28 cellular contexts compared by ENCODE assay signal in genomic region chr15:97037080-97037479, GRCh38.
"Had no signal": no experiment of that assay in that cellular context is flagged by ENCODE, and none has a peak within 500 bp of the region (broad histone marks: within the 10 kb centered on the region; RNA-seq: fewer than 3 reads in every experiment).

No MANE protein-coding gene starts in this region.

- H3K36me3 Mint-ChIP-seq: activated CD4-positive, alpha-beta memory T cell treated with anti-CD3 and anti-CD28 coated beads for 36 hours; activated naive CD4-positive, alpha-beta T cell treated with anti-CD3 and anti-CD28 coated beads, Interleukin-2, amount 50 U/mL, for 72 hours; mesothelial cell of epicardium; naive thymus-derived CD4-positive, alpha-beta T cell had no signal

- H3K79me2 ChIP-seq: hepatocyte had no signal

- H3K9me3 Mint-ChIP-seq: activated CD4-positive, alpha-beta T cell treated with anti-CD3 and anti-CD28 coated beads, Interleukin-2, amount 10 ng/mL, durations not matched to agents 24 days and 14 days had no signal

- H3K36me3 ChIP-seq: breast epithelium, gastroesophageal sphincter, spleen, suprapubic skin, tibial artery, WERI-Rb-1 had no signal

- H3K27ac ChIP-seq: breast epithelium, gastroesophageal sphincter, hepatocyte, spleen, suprapubic skin, tibial artery, WERI-Rb-1 had no signal

- H3K9me3 ChIP-seq: breast epithelium, gastroesophageal sphincter, tibial artery had no signal

- H3K27me3 Mint-ChIP-seq: activated CD4-positive, alpha-beta memory T cell treated with anti-CD3 and anti-CD28 coated beads for 36 hours; activated CD4-positive, alpha-beta T cell treated with anti-CD3 and anti-CD28 coated beads, Interleukin-2, amount 10 ng/mL, durations not matched to agents 24 days and 14 days; activated T-cell treated with anti-CD3 and anti-CD28 coated beads, Interleukin-2, amount 50 U/mL, for 24 hours; T-helper 17 cell had no signal

- H3K4me1 ChIP-seq: breast epithelium, gastroesophageal sphincter, spleen, suprapubic skin, tibial artery had no signal

- H3K27ac Mint-ChIP-seq: activated CD4-positive, alpha-beta memory T cell treated with anti-CD3 and anti-CD28 coated beads for 36 hours; activated CD4-positive, alpha-beta T cell treated with anti-CD3 and anti-CD28 coated beads, Interleukin-2, amount 10 ng/mL, durations not matched to agents 24 days and 14 days; activated naive CD4-positive, alpha-beta T cell treated with anti-CD3 and anti-CD28 coated beads, Interleukin-2, amount 50 U/mL, for 72 hours; activated T-cell treated with anti-CD3 and anti-CD28 coated beads, Interleukin-2, amount 50 U/mL, for 24 hours; activated T-helper 2 cell treated with anti-CD3 and anti-CD28 coated beads, Interferon-gamma antibody, Interleukin-2, Interleukin-4, amounts not matched to agents 10 μg/mL and 5 μg/mL and 100 μg/mL, durations not matched to agents 14 hours and 24 hours and 36 hours; mesothelial cell of epicardium; naive thymus-derived CD4-positive, alpha-beta T cell; T-helper 17 cell had no signal

- ATAC-seq: activated CD4-positive, CD25-positive, alpha-beta regulatory T cell treated with anti-CD3 and anti-CD28 coated beads, Interleukin-2, amount 50 U/mL, for 24 hours; activated naive CD4-positive, alpha-beta T cell treated with anti-CD3 and anti-CD28 coated beads, Interleukin-2, amount 50 U/mL, for 72 hours; gastroesophageal sphincter; left colon; naive thymus-derived CD4-positive, alpha-beta T cell; right cardiac atrium; T-helper 17 cell had no signal

- H3K4me3 ChIP-seq: breast epithelium, gastroesophageal sphincter, hepatocyte, spleen, suprapubic skin, tibial artery had no signal

- H2AFZ ChIP-seq: hepatocyte had no signal

- FAIRE-seq: colon, keratinocyte had no signal

- H3K4me2 ChIP-seq: hepatocyte had no signal

- H3K4me1 Mint-ChIP-seq: activated CD4-positive, alpha-beta T cell treated with anti-CD3 and anti-CD28 coated beads, Interleukin-2, amount 10 ng/mL, durations not matched to agents 24 days and 14 days; mesothelial cell of epicardium; naive thymus-derived CD4-positive, alpha-beta T cell; T-helper 17 cell had no signal

- H3K4me3 Mint-ChIP-seq: activated CD4-positive, alpha-beta memory T cell treated with anti-CD3 and anti-CD28 coated beads for 36 hours; activated CD4-positive, alpha-beta T cell treated with anti-CD3 and anti-CD28 coated beads, Interleukin-2, amount 10 ng/mL, durations not matched to agents 24 days and 14 days; activated T-cell treated with anti-CD3 and anti-CD28 coated beads, Interleukin-2, amount 50 U/mL, for 24 hours; mesothelial cell of epicardium; naive thymus-derived CD4-positive, alpha-beta T cell; T-helper 17 cell had no signal

- DNase-seq: activated CD4-positive, alpha-beta memory T cell treated with anti-CD3 and anti-CD28 coated beads for 36 hours; activated CD4-positive, alpha-beta T cell treated with anti-CD3 and anti-CD28 coated beads, Interleukin-2, amount 10 ng/mL, durations not matched to agents 24 days and 14 days; activated CD8-positive, alpha-beta memory T cell treated with anti-CD3 and anti-CD28 coated beads, Interleukin-2, amount 50 U/mL, for 4 hours; activated T-cell treated with anti-CD3 and anti-CD28 coated beads, Interleukin-2, amount 50 U/mL, for 24 hours; anterior cingulate cortex; central memory CD4-positive, alpha-beta T cell; effector memory CD4-positive, alpha-beta T cell; left colon; mammary epithelial cell; naive thymus-derived CD4-positive, alpha-beta T cell; occipital lobe; right cardiac atrium; spleen; stimulated activated naive CD4-positive, alpha-beta T cell; T-helper 17 cell; T1000; tibial artery; WERI-Rb-1 had no signal

- H3K27me3 ChIP-seq: breast epithelium, gastroesophageal sphincter, hepatocyte, spleen, suprapubic skin, tibial artery had no signal
